Comparison of ENCODE assay signal across 12 cellular contexts in the genomic region with DNA sequence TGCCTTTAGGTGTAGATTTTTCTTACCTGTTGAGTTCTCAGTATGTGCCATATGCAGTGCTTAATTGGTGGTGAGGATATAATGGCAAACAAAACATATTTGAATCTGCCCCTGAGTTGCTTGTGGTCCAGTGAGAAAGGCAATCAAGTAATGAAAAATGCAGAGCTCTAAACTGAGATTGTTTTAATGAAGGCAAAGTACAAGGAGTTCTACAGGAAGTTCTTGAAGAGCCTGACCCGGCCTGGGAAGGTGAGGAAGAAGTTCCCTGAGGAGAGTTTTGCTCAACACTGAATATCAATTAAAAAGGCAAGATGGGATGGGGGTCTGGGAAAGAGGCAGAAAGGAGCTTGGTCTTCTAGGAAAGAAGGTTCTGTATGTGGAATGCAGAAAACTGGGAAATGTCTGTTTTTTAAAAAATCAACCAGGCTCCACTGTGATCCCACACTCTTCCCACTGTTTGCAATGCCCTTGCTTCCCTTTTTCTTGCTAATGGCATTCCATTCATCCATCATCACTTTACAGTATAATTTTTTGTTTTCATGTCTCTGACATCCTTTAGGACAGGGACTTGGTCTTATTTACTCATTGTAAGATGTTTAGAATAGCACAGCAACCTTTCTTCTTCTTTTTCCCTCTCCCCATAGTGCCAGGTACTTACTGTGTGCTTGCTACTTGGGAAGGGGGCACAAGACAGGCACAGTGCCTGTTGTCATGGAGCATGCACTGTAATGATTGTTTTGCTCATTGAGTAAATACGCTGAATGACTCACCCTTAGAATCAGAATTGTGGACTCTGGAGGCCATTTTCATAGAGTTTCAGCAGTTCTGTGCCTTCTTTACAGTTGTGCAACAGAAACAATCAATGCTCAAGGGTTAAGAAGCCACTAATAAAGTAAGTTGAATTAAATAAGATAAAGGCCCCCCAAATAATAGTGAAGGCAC.
A peak's percentile ranks its signal among the peaks of the same experiment; 100 is the strongest.
DNase-seq lines count a peak whose midpoint lies in the region; ATAC-seq, FAIRE-seq and TF ChIP-seq lines count a peak whose summit lies in the region.
"Had no signal": no experiment of that assay in that cellular context is flagged by ENCODE, and none has a peak within 500 bp of the region (broad histone marks: within the 10 kb centered on the region; RNA-seq: fewer than 3 reads in every experiment).

No MANE protein-coding gene starts in this region.

- H3K27me3 ChIP-seq in ACC112 (ENCODE audit: insufficient read depth, low read length) (no peaks in the 10 kb centered on the region), hepatocyte (no peaks in the 10 kb centered on the region), WERI-Rb-1 (ENCODE audit: insufficient read depth, low read depth, severe bottlenecking) (no peaks in the 10 kb centered on the region)
- H3K27me3 ChIP-seq in CD4-positive, alpha-beta memory T cell (ENCODE audit: insufficient read depth, low read length), result no peaks in the 10 kb centered on the region

- H3K27ac ChIP-seq in ACC112 (ENCODE audit: low read depth, low read length), result peak overlapping the region; percentile 64
- peak overlapping the region; percentile 92 for H3K27ac ChIP-seq in hepatocyte
- no peak overlapping the region for H3K27ac ChIP-seq in WERI-Rb-1
- no peak overlapping the region for H3K27ac ChIP-seq in CD4-positive, alpha-beta memory T cell (ENCODE audit: low read depth, low read length)
- H3K27ac ChIP-seq: parathyroid adenoma had no signal

- H3K27ac Mint-ChIP-seq in CD4-positive, alpha-beta memory T cell, result peak overlapping the region in 2 of 7 donors; percentile 4 to 14
- no peak overlapping the region for H3K27ac Mint-ChIP-seq in T-cell

- no peak for TF ChIP-seq CTCF in hepatocyte (IDR thresholded peaks at IDR 0.05; ENCODE audit: poor library complexity)
- no peak for TF ChIP-seq CTCF in WERI-Rb-1 (IDR thresholded peaks at IDR 0.05; ENCODE audit: low read depth, low read length)

- no peaks in the 10 kb centered on the region for H3K9me2 ChIP-seq in hepatocyte (replicated peaks; ENCODE audit: insufficient read depth)

- H3K36me3 Mint-ChIP-seq in CD4-positive, alpha-beta memory T cell, result peaks cover 0 to 2% of the 10 kb centered on the region in 2 donors
- H3K36me3 Mint-ChIP-seq in T-cell, result peaks cover 6% of the 10 kb centered on the region

- DNase-seq in HTR-8/SVneo (ENCODE audit: insufficient read length, low spot score) (peak; percentile 21), SW480 (ENCODE audit: low spot score) (peak; percentile 5), hepatocyte (ENCODE audit: low spot score) (peak; percentile 67), WERI-Rb-1 (no peak), T-cell (no peak)
- DNase-seq in CD4-positive, alpha-beta memory T cell, result no peak
- DNase-seq in activated CD4-positive, alpha-beta T cell treated with anti-CD3 and anti-CD28 coated beads, Interleukin-2, amount 50 U/mL, for 1 hour, result no peak
- DNase-seq: activated CD4-positive, alpha-beta T cell treated with anti-CD3 and anti-CD28 coated beads for 1 hour; MM.1S had no signal

- no peak overlapping the region for H2AFZ ChIP-seq in ACC112 (ENCODE audit: low read length, unreplicated experiment)
- no peak overlapping the region for H2AFZ ChIP-seq in hepatocyte
- H2AFZ ChIP-seq: parathyroid adenoma had no signal

- H3K27me3 Mint-ChIP-seq in CD4-positive, alpha-beta memory T cell, result no peaks in the 10 kb centered on the region
- no peaks in the 10 kb centered on the region for H3K27me3 Mint-ChIP-seq in T-cell

- peak overlapping the region; percentile 51 for H3K4me2 ChIP-seq in hepatocyte

- peaks cover 0 to 10% (median 6%) of the 10 kb centered on the region in 4 donors for H3K4me1 Mint-ChIP-seq in CD4-positive, alpha-beta memory T cell
- H3K4me1 Mint-ChIP-seq in T-cell, result peaks cover 11 to 29% (median 12%) of the 10 kb centered on the region in 3 donors

- H3K4me1 ChIP-seq in ACC112 (ENCODE audit: control insufficient read depth, insufficient read depth, low read length, unreplicated experiment) (peaks cover 15% of the 10 kb centered on the region), hepatocyte (ENCODE audit: insufficient read depth) (peaks cover 39% of the 10 kb centered on the region)
- no peaks in the 10 kb centered on the region for H3K4me1 ChIP-seq in CD4-positive, alpha-beta memory T cell (ENCODE audit: insufficient read depth, low read length)

- no peak for FAIRE-seq in HTR-8/SVneo (lab: Jason Lieb, UNC)
- FAIRE-seq: colon had no signal

- WGBS in hepatocyte (ENCODE audit: low lambda C conversion rate, missing lambda C conversion rate), result 51% methylated on average over 2 of the region's 2 CpGs

- H3K79me2 ChIP-seq in ACC112 (ENCODE audit: control insufficient read depth, insufficient read depth, low read length, unreplicated experiment) (no peaks in the 10 kb centered on the region), hepatocyte (peaks cover 40% of the 10 kb centered on the region)

- H3K9me3 Mint-ChIP-seq in CD4-positive, alpha-beta memory T cell, result no peaks in the 10 kb centered on the region
- no peaks in the 10 kb centered on the region for H3K9me3 Mint-ChIP-seq in T-cell

- H4K20me1 ChIP-seq in hepatocyte (ENCODE audit: insufficient read depth, poor library complexity, severe bottlenecking), result no peaks in the 10 kb centered on the region

- H3K4me3 Mint-ChIP-seq in CD4-positive, alpha-beta memory T cell, result no peak overlapping the region
- H3K4me3 Mint-ChIP-seq in T-cell, result no peak overlapping the region

- no peak for ATAC-seq in T-cell (replicated peaks in 1 of 4)

- H3K36me3 ChIP-seq in ACC112 (ENCODE audit: insufficient read depth, low read length) (no peaks in the 10 kb centered on the region), hepatocyte (replicated peaks; ENCODE audit: insufficient read depth, low read depth) (no peaks in the 10 kb centered on the region), WERI-Rb-1 (no peaks in the 10 kb centered on the region)
- H3K36me3 ChIP-seq in CD4-positive, alpha-beta memory T cell (ENCODE audit: insufficient read depth, low read length), result no peaks in the 10 kb centered on the region

- POLR2A ChIA-PET in CD4-positive, alpha-beta memory T cell (lab: Charles Lee; ENCODE audit: partially characterized antibody), result no interaction called here
- POLR2A ChIA-PET in T-cell (lab: Charles Lee), result no interaction called here

- intact Hi-C loops in CD4-positive, alpha-beta memory T cell (cut with micrococcal nuclease), result no loop called here

- CTCF ChIA-PET in CD4-positive, alpha-beta memory T cell (lab: Charles Lee; ENCODE audit: partially characterized antibody), result no interaction called here
- CTCF ChIA-PET in T-cell (lab: Charles Lee), result no interaction called here

- no peaks in the 10 kb centered on the region for H3K9me3 ChIP-seq in hepatocyte (ENCODE audit: low read depth)
- no peaks in the 10 kb centered on the region for H3K9me3 ChIP-seq in WERI-Rb-1 (ENCODE audit: severe bottlenecking)
- no peaks in the 10 kb centered on the region for H3K9me3 ChIP-seq in CD4-positive, alpha-beta memory T cell (ENCODE audit: control insufficient read depth in 1 of 2, low read length in 2 of 2)

- H3K4me3 ChIP-seq in ACC112 (ENCODE audit: low read depth, low read length) (no peak overlapping the region), hepatocyte (no peak overlapping the region), WERI-Rb-1 (ENCODE audit: low read depth, low read length) (no peak overlapping the region)
- no peak overlapping the region for H3K4me3 ChIP-seq in CD4-positive, alpha-beta memory T cell (ENCODE audit: low read length in 2 of 2)

Comparison
In these comparisons a context has a peak if more than half of its experiments do, and no peak if none do; other contexts are left out.
1. H3K27ac ChIP-seq: peak in ACC112 (single experiment) and hepatocyte (single experiment); none in WERI-Rb-1 (single experiment) and CD4-positive, alpha-beta memory T cell (single experiment).
2. DNase-seq: peak in HTR-8/SVneo (single experiment), SW480 (single experiment) and hepatocyte (single experiment); none in WERI-Rb-1 (single experiment), CD4-positive, alpha-beta memory T cell (0 of 5), T-cell (0 of 34) and activated CD4-positive, alpha-beta T cell treated with anti-CD3 and anti-CD28 coated beads, Interleukin-2, amount 50 U/mL, for 1 hour (single experiment).